In genomic region chr1:54200519-54200997, GRCh38 we compare ENCODE assay signal across 8 cellular contexts. TPM values are rescaled to one million over a fixed set of nuclear protein-coding genes. Genes with fewer than 3 reads are reported as not detected.
DNase-seq lines count a peak whose midpoint lies in the region; ATAC-seq and TF ChIP-seq lines count a peak whose summit lies in the region.

No MANE protein-coding gene starts in this region.

- no peaks in the 10 kb centered on the region for H3K9me3 Mint-ChIP-seq in activated naive CD8-positive, alpha-beta T cell treated with anti-CD3 and anti-CD28 coated beads, Interleukin-2, amount 50 U/mL, for 24 hours

- peaks cover 32% of the 10 kb centered on the region for H3K4me1 Mint-ChIP-seq in activated naive CD8-positive, alpha-beta T cell treated with anti-CD3 and anti-CD28 coated beads, Interleukin-2, amount 50 U/mL, for 24 hours

- 0 to 1% methylated on average over 6 to 15 of the region's 15 CpGs for WGBS in testis, 2 donors

- H3K36me3 ChIP-seq in testis (ENCODE audit: low read depth, missing control alignments), result no peaks in the 10 kb centered on the region

- ATAC-seq in GM18511 (IDR thresholded peaks at IDR 0.05; ENCODE audit: unreplicated experiment) (peak; percentile 16), HG03108 (IDR thresholded peaks at IDR 0.05; ENCODE audit: unreplicated experiment) (peak; percentile 5), HG02970 (IDR thresholded peaks at IDR 0.05; ENCODE audit: low FRiP score, unreplicated experiment) (no peak)
- peak; percentile 5 for ATAC-seq in activated naive CD8-positive, alpha-beta T cell treated with anti-CD3 and anti-CD28 coated beads, Interleukin-2, amount 50 U/mL, for 24 hours

- peaks cover 31% of the 10 kb centered on the region for H3K36me3 Mint-ChIP-seq in activated naive CD8-positive, alpha-beta T cell treated with anti-CD3 and anti-CD28 coated beads, Interleukin-2, amount 50 U/mL, for 24 hours (ENCODE audit: low read depth)

- peaks cover 16% of the 10 kb centered on the region for H3K4me1 ChIP-seq in testis

- TF ChIP-seq CTCF in testis (IDR thresholded peaks at IDR 0.05), result no peak

- TF ChIP-seq POLR2A in testis (IDR thresholded peaks at IDR 0.05), result no peak

- peak; percentile 22 for DNase-seq in activated naive CD8-positive, alpha-beta T cell treated with anti-CD3 and anti-CD28 coated beads, Interleukin-2, amount 50 U/mL, for 24 hours
- DNase-seq in kidney tubule cell (ENCODE audit: low spot score), result peak; percentile 24
- DNase-seq in testis, result no peak
- DNase-seq in DMS153 (lab: John Stamatoyannopoulos, UW), result no peak
- no peak for DNase-seq in islet precursor cell

- H3K27me3 ChIP-seq in testis, result no peaks in the 10 kb centered on the region

- H3K4me3 Mint-ChIP-seq in activated naive CD8-positive, alpha-beta T cell treated with anti-CD3 and anti-CD28 coated beads, Interleukin-2, amount 50 U/mL, for 24 hours, result peak overlapping the region; percentile 96

- intact Hi-C loops in testis (cut with DNase I; ENCODE audit: low total_unique reads), result no loop called here

- peak overlapping the region; percentile 93 for H3K27ac Mint-ChIP-seq in activated naive CD8-positive, alpha-beta T cell treated with anti-CD3 and anti-CD28 coated beads, Interleukin-2, amount 50 U/mL, for 24 hours

- peak overlapping the region; percentile 72 to 94 for H3K4me3 ChIP-seq in testis

- H3K9me3 ChIP-seq in testis, result no peaks in the 10 kb centered on the region

- H3K27me3 Mint-ChIP-seq in activated naive CD8-positive, alpha-beta T cell treated with anti-CD3 and anti-CD28 coated beads, Interleukin-2, amount 50 U/mL, for 24 hours, result no peaks in the 10 kb centered on the region

- peak overlapping the region; percentile 71 to 79 for H3K27ac ChIP-seq in testis

RNA-seq across cellular contexts. Expression of gene MRPL37, which starts 0.6 kb away (rescaled TPM):
- total RNA-seq in testis, result 10 to 100 TPM; 89.1 to 91.4 TPM
- polyA plus RNA-seq in testis (ENCODE audit: insufficient read depth, low read depth, low replicate concordance), result 74.2 TPM

RNA-seq across cellular contexts. Expression of gene CYB5RL, which starts 0.7 kb away (rescaled TPM):
- total RNA-seq in testis, result 10 to 100 TPM in 1 of 2 donors, 1 to 10 TPM in 1; 8.7 to 11.5 TPM
- 6.3 TPM for polyA plus RNA-seq in testis (ENCODE audit: insufficient read depth, low read depth, low replicate concordance)

RNA-seq across cellular contexts. Expression of gene CDCP2, which starts 47.8 kb away (rescaled TPM):
- total RNA-seq in testis, result under 1 TPM; 0.06 to 0.24 TPM
- 0.20 TPM for polyA plus RNA-seq in testis (ENCODE audit: insufficient read depth, low read depth, low replicate concordance)

Comparison
In these comparisons a context has a peak if more than half of its experiments do, and no peak if none do; other contexts are left out.
1. DNase-seq: peak in activated naive CD8-positive, alpha-beta T cell treated with anti-CD3 and anti-CD28 coated beads, Interleukin-2, amount 50 U/mL, for 24 hours (single experiment) and kidney tubule cell (single experiment); none in testis (single experiment), DMS153 (single experiment) and islet precursor cell (single experiment).